ENCODE assay signal across 8 cellular contexts in the genomic region with DNA sequence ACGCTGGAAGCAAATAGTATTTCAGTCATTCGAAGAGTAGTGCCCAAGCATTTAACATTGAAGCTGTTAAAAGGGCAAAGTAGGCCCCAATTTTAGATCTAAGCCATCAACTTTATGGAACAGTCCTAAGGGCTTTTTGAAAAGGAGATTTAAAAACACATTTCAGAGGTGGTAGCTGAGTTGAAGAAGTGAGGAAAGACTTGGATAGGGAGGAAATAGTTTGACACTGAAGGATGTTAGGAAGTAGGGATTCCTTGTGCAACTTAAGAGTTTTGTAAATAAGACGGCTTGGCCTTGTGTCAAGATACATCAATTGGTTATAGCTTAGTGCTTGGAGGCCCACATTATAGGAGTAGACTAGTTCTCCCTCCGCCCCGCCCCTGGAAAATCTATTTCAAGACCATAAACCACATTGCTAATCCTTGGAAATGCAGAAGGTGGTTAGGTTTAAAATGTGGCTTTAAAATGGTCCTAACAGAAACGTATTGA. TPM values are rescaled to one million over a fixed set of nuclear protein-coding genes. Genes with fewer than 3 reads are reported as not detected.
DNase-seq lines count a peak whose midpoint lies in the region; ATAC-seq, FAIRE-seq and TF ChIP-seq lines count a peak whose summit lies in the region.

No MANE protein-coding gene starts in this region.

- peaks cover 41% of the 10 kb centered on the region for H3K4me1 Mint-ChIP-seq in activated naive CD4-positive, alpha-beta T cell treated with anti-CD3 and anti-CD28 coated beads for 36 hours (ENCODE audit: low read depth)

- no peaks in the 10 kb centered on the region for H3K27me3 Mint-ChIP-seq in activated naive CD4-positive, alpha-beta T cell treated with anti-CD3 and anti-CD28 coated beads for 36 hours (ENCODE audit: low read depth)

- H3K79me2 ChIP-seq in K562 (ENCODE audit: control insufficient read depth, insufficient read depth, low read length) = peaks cover 51% of the 10 kb centered on the region

- ATAC-seq in K562 (no peak), HG03469 (IDR thresholded peaks at IDR 0.05; ENCODE audit: unreplicated experiment) (no peak), esophagus mucosa (no peak)

- TSS peak; percentile 85 for BruUV-seq in K562 (replicated peaks; lab: Mats Ljungman, UMichigan)

- peak overlapping the region; percentile 77 for H3K4me2 ChIP-seq in K562 (ENCODE audit: insufficient read depth, low read length)

- TF ChIP-seq CTCF in K562 (IDR thresholded peaks at IDR 0.05 in 2 of 3, conservative IDR thresholded peaks at IDR 0.05 in 1 of 3; ENCODE audit: insufficient read depth in 2 of 3, low read depth in 1 of 3, low read length in 3 of 3) = no peak

- peaks cover 36% of the 10 kb centered on the region for H3K36me3 ChIP-seq in K562 (ENCODE audit: control insufficient read depth, insufficient read depth, low read length)

- no peak for TF ChIP-seq RAD21 in K562 (CRISPR knock-in tag; conservative IDR thresholded peaks at IDR 0.05 in 1 of 2, IDR thresholded peaks at IDR 0.05 in 1 of 2)

- peak overlapping the region; percentile 92 for H3K4me3 Mint-ChIP-seq in activated naive CD4-positive, alpha-beta T cell treated with anti-CD3 and anti-CD28 coated beads for 36 hours

- peaks cover 4% of the 10 kb centered on the region for H3K9me1 ChIP-seq in K562 (ENCODE audit: control insufficient read depth, insufficient read depth, low read length)

- intact Hi-C loops in activated naive CD4-positive, alpha-beta T cell treated with anti-CD3 and anti-CD28 coated beads for 36 hours (cut with micrococcal nuclease) = loop anchor here (1.0 to 10.0 kb wide), 4 partner anchors 57 to 1025 kb away; partner anchors contain the start of genes CCNT1, PRKAG1, SENP1 and TUBA1A
- intact Hi-C loops in K562 (cut with micrococcal nuclease) = loop anchor here (2.0 to 10.0 kb wide), 5 partner anchors 21 to 133 kb away; partner anchors contain the start of genes KMT2D, LMBR1L, TUBA1A and TUBA1C

- POLR2A ChIA-PET in K562 (lab: Yijun Ruan, JAX) = interaction anchor here (0.9 to 4.9 kb wide), 29 partner anchors 11 to 191 kb away, joined by 3 to 151 read pairs (median 16); partner anchors contain the start of genes DHH, KMT2D, LMBR1L and RHEBL1

- peaks cover 13% of the 10 kb centered on the region for H4K20me1 ChIP-seq in K562 (replicated peaks; ENCODE audit: control insufficient read depth, insufficient read depth, low read length)

- WGBS in K562 (ENCODE audit: insufficient coverage, low coverage, missing lambda C conversion rate) = 2% methylated on average over 6 of the region's 6 CpGs

- no peaks in the 10 kb centered on the region for H3K9me3 Mint-ChIP-seq in activated naive CD4-positive, alpha-beta T cell treated with anti-CD3 and anti-CD28 coated beads for 36 hours

- CTCF ChIA-PET in activated naive CD4-positive, alpha-beta T cell treated with anti-CD3 and anti-CD28 coated beads for 36 hours (lab: Charles Lee) = interaction anchor here (0.7 to 3.0 kb wide), 13 partner anchors 14 to 210 kb away, joined by 3 to 19 read pairs (median 3); partner anchors contain the start of genes DHH and TUBA1A
- CTCF ChIA-PET in K562 (lab: Yijun Ruan, JAX; ENCODE audit: low intra/inter-chr PET ratio) = interaction anchor here (0.6 kb wide), 1 partner anchor 16 kb away, joined by 3 read pairs; no protein-coding TSS in a partner anchor

- no peak for TF ChIP-seq POLR2A in K562 (conservative IDR thresholded peaks at IDR 0.05)

- in situ Hi-C loops in K562 (cut with MboI) = no loop called here

- peak overlapping the region; percentile 84 for H3K4me3 ChIP-seq in K562

- no peak for TF ChIP-seq EP300 in K562 (IDR thresholded peaks at IDR 0.05; ENCODE audit: low read length)

- H3K27ac Mint-ChIP-seq in activated naive CD4-positive, alpha-beta T cell treated with anti-CD3 and anti-CD28 coated beads for 36 hours = peak overlapping the region; percentile 89

- no peaks in the 10 kb centered on the region for H3K27me3 ChIP-seq in K562 (ENCODE audit: control insufficient read depth in 2 of 2, insufficient read depth in 2 of 2, low read length in 2 of 2)
- H3K27me3 ChIP-seq in layer of hippocampus (ENCODE audit: control insufficient read depth, insufficient read depth, low read length) = no peaks in the 10 kb centered on the region

- peak overlapping the region in 1 of 2 experiments; percentile 88; a peak in 3 of 4 replicates for H3K9ac ChIP-seq in K562 (ENCODE audit: insufficient read depth in 1 of 2, low read depth in 2 of 2, low read length in 2 of 2)

- DNase-seq in activated naive CD4-positive, alpha-beta T cell treated with anti-CD3 and anti-CD28 coated beads for 36 hours = no peak
- no peak for DNase-seq in activated naive CD4-positive, alpha-beta T cell (lab: John Stamatoyannopoulos, UW)
- DNase-seq in NCI-H460 (ENCODE audit: extremely low read depth, low read depth) = peak; percentile 32
- peak in 2 of 4 experiments; percentile 37 to 63 for DNase-seq in K562 (ENCODE audit: extremely low read depth in 1 of 4, low spot score in 3 of 4)

- peaks cover 17 to 27% of the 10 kb centered on the region in 2 experiments; a peak in 4 of 5 replicates for H3K4me1 ChIP-seq in K562 (replicated peaks in 1 of 2; ENCODE audit: control insufficient read depth in 2 of 2, insufficient read depth in 2 of 2, low read length in 2 of 2)

- peak overlapping the region; percentile 90 for H3K27ac ChIP-seq in K562 (ENCODE audit: extremely low read depth, low read depth, low read length)
- peak overlapping the region; percentile 81 for H3K27ac ChIP-seq in layer of hippocampus (ENCODE audit: low read depth, low read length)
- peak overlapping the region; percentile 91 for H3K27ac ChIP-seq in temporal lobe (ENCODE audit: low read depth, low read length)

- H2AFZ ChIP-seq in K562 (ENCODE audit: low read depth, low read length) = peak overlapping the region; percentile 85

- FAIRE-seq in K562 (lab: Jason Lieb, UNC) = no peak

- no peaks in the 10 kb centered on the region for H3K9me3 ChIP-seq in K562 (replicated peaks; ENCODE audit: control insufficient read depth, insufficient read depth, low read depth, low read length)

- peaks cover 42% of the 10 kb centered on the region for H3K36me3 Mint-ChIP-seq in activated naive CD4-positive, alpha-beta T cell treated with anti-CD3 and anti-CD28 coated beads for 36 hours (ENCODE audit: low read depth)

RNA-seq across cellular contexts. Expression of gene TUBA1B, which starts 0.8 kb away (rescaled TPM):
- total RNA-seq in activated naive CD4-positive, alpha-beta T cell treated with anti-CD3 and anti-CD28 coated beads for 36 hours = 1,000 to 10,000 TPM; 2,826 to 2,914 TPM
- total RNA-seq in NCI-H460 (2014; rRNA removed; shearing (Covaris generic)) = 1,553 and 1,790 TPM in 2 replicates
- 1,998 and 2,024 TPM in 2 replicates for polyA plus RNA-seq in NCI-H460 (2014; cell fraction: nucleus; rRNA removed)
- 273 and 624 TPM in 2 replicates for total RNA-seq in K562 (2011; cell fraction: chromatin; rRNA removed; ENCODE audit: low replicate concordance)
- total RNA-seq in K562 (2011; cell fraction: nucleolus; rRNA removed) = 655 and 684 TPM in 2 replicates
- total RNA-seq in K562 (2011; cell fraction: nucleoplasm; rRNA removed) = 570 and 687 TPM in 2 replicates
- total RNA-seq in K562 (2014; rRNA removed) (2,537 and 3,283 TPM in 2 replicates), K562 (2014; rRNA removed; fragmentation: Illumina TruSeq; extraction: Trizol) (1,855 and 2,189 TPM in 2 replicates), K562 (2015; rRNA removed; fragmentation: Illumina TruSeq; extraction: Trizol) (2,518 and 2,541 TPM in 2 replicates), K562 (2021) (2,355 and 2,486 TPM in 2 replicates), temporal lobe (782 TPM), esophagus mucosa (536 TPM)
- polyA plus RNA-seq in K562 (2011; rRNA removed) (4,368 and 5,240 TPM in 2 replicates), K562 (2014; fragmentation: Illumina TruSeq; extraction: Trizol) (4,050 and 4,598 TPM in 2 replicates), K562 (2014; fragmentation: Nextera tagmentation; extraction: Ambion mirVana) (1,000 to 10,000 TPM; 2,987 to 4,624 TPM), K562 (2014; rRNA removed) (2,628 and 3,157 TPM in 2 replicates)
- polyA plus RNA-seq in K562 (2011; cell fraction: cytosol; rRNA removed) = 7,988 and 8,273 TPM in 2 replicates
- polyA plus RNA-seq in K562 (2011; cell fraction: nucleus; rRNA removed) = 1,151 and 1,577 TPM in 2 replicates
- polyA plus RNA-seq in K562 (2012) = 2,363 and 2,763 TPM in 2 replicates
- polyA minus RNA-seq in K562 (2011; rRNA and poly(A)+ RNA removed) = 3,490 and 4,253 TPM in 2 replicates
- 1,607 and 1,713 TPM in 2 replicates for polyA minus RNA-seq in K562 (2011; cell fraction: cytosol; rRNA and poly(A)+ RNA removed)
- polyA minus RNA-seq in K562 (2011; cell fraction: nucleus; rRNA and poly(A)+ RNA removed) = 401 and 714 TPM in 2 replicates

RNA-seq across cellular contexts. Expression of gene LMBR1L, which starts 21.4 kb away (rescaled TPM):
- 10 to 100 TPM; 60.1 to 66.8 TPM for total RNA-seq in activated naive CD4-positive, alpha-beta T cell treated with anti-CD3 and anti-CD28 coated beads for 36 hours
- 34.0 and 35.6 TPM in 2 replicates for total RNA-seq in NCI-H460 (2014; rRNA removed; shearing (Covaris generic))
- polyA plus RNA-seq in NCI-H460 (2014; cell fraction: nucleus; rRNA removed) = 62.7 and 83.6 TPM in 2 replicates
- 216 and 486 TPM in 2 replicates for total RNA-seq in K562 (2011; cell fraction: chromatin; rRNA removed; ENCODE audit: low replicate concordance)
- total RNA-seq in K562 (2011; cell fraction: nucleolus; rRNA removed) = 269 and 303 TPM in 2 replicates
- total RNA-seq in K562 (2011; cell fraction: nucleoplasm; rRNA removed) = 288 and 295 TPM in 2 replicates
- total RNA-seq in K562 (2014; rRNA removed) (31.6 and 32.1 TPM in 2 replicates), K562 (2014; rRNA removed; fragmentation: Illumina TruSeq; extraction: Trizol) (25.7 and 26.3 TPM in 2 replicates), K562 (2015; rRNA removed; fragmentation: Illumina TruSeq; extraction: Trizol) (26.9 and 27.8 TPM in 2 replicates), K562 (2021) (49.5 and 52.8 TPM in 2 replicates), temporal lobe (59.5 TPM), esophagus mucosa (24.4 TPM)
- polyA plus RNA-seq in K562 (2011; rRNA removed) (57.0 and 99.6 TPM in 2 replicates), K562 (2014; fragmentation: Illumina TruSeq; extraction: Trizol) (45.4 and 54.3 TPM in 2 replicates), K562 (2014; fragmentation: Nextera tagmentation; extraction: Ambion mirVana) (1 to 10 TPM; 2.5 to 5.3 TPM), K562 (2014; rRNA removed) (31.1 and 40.4 TPM in 2 replicates)
- 46.3 and 55.0 TPM in 2 replicates for polyA plus RNA-seq in K562 (2011; cell fraction: cytosol; rRNA removed)
- polyA plus RNA-seq in K562 (2011; cell fraction: nucleus; rRNA removed) = 401 and 500 TPM in 2 replicates
- polyA plus RNA-seq in K562 (2012) = 40.7 and 72.9 TPM in 2 replicates
- 53.8 and 60.1 TPM in 2 replicates for polyA minus RNA-seq in K562 (2011; rRNA and poly(A)+ RNA removed)
- 26.1 and 27.5 TPM in 2 replicates for polyA minus RNA-seq in K562 (2011; cell fraction: cytosol; rRNA and poly(A)+ RNA removed)
- polyA minus RNA-seq in K562 (2011; cell fraction: nucleus; rRNA and poly(A)+ RNA removed) = 89.8 and 168 TPM in 2 replicates

RNA-seq across cellular contexts. Expression of gene DHH, which starts 37.4 kb away (rescaled TPM):
- total RNA-seq in activated naive CD4-positive, alpha-beta T cell treated with anti-CD3 and anti-CD28 coated beads for 36 hours = under 1 TPM in 1 of 2 experiments, not detected in 1; 0.07 TPM
- total RNA-seq in NCI-H460 (2014; rRNA removed; shearing (Covaris generic)) = 0.07 TPM in 1 of 2 replicates, not detected in the other
- polyA plus RNA-seq in NCI-H460 (2014; cell fraction: nucleus; rRNA removed) = not detected in 2 replicates
- total RNA-seq in K562 (2011; cell fraction: chromatin; rRNA removed; ENCODE audit: low replicate concordance) = 2.7 and 5.1 TPM in 2 replicates
- total RNA-seq in K562 (2011; cell fraction: nucleolus; rRNA removed) = 2.7 and 3.2 TPM in 2 replicates
- total RNA-seq in K562 (2011; cell fraction: nucleoplasm; rRNA removed) = 2.7 and 3.6 TPM in 2 replicates
- total RNA-seq in K562 (2014; rRNA removed) (1.7 and 2.6 TPM in 2 replicates), K562 (2014; rRNA removed; fragmentation: Illumina TruSeq; extraction: Trizol) (0.40 and 0.45 TPM in 2 replicates), K562 (2015; rRNA removed; fragmentation: Illumina TruSeq; extraction: Trizol) (1.1 and 1.2 TPM in 2 replicates), K562 (2021) (2.2 and 2.3 TPM in 2 replicates), temporal lobe (under 0.01 TPM), esophagus mucosa (0.12 TPM)
- polyA plus RNA-seq in K562 (2011; rRNA removed) (0.29 and 2.4 TPM in 2 replicates), K562 (2014; fragmentation: Illumina TruSeq; extraction: Trizol) (0.54 and 0.60 TPM in 2 replicates), K562 (2014; fragmentation: Nextera tagmentation; extraction: Ambion mirVana) (under 1 TPM; 0.07 to 0.11 TPM), K562 (2014; rRNA removed) (1.8 and 2.4 TPM in 2 replicates)
- polyA plus RNA-seq in K562 (2011; cell fraction: cytosol; rRNA removed) = 1.1 and 2.6 TPM in 2 replicates
- polyA plus RNA-seq in K562 (2011; cell fraction: nucleus; rRNA removed) = 1.0 and 4.5 TPM in 2 replicates
- 1.8 and 1.9 TPM in 2 replicates for polyA plus RNA-seq in K562 (2012)
- 0.53 and 1.9 TPM in 2 replicates for polyA minus RNA-seq in K562 (2011; rRNA and poly(A)+ RNA removed)
- polyA minus RNA-seq in K562 (2011; cell fraction: cytosol; rRNA and poly(A)+ RNA removed) = 0.86 and 4.6 TPM in 2 replicates
- polyA minus RNA-seq in K562 (2011; cell fraction: nucleus; rRNA and poly(A)+ RNA removed) = 1.1 and 6.0 TPM in 2 replicates

RNA-seq across cellular contexts. Expression of gene TUBA1A, which starts 56.9 kb away (rescaled TPM):
- 10 to 100 TPM; 47.4 to 49.1 TPM for total RNA-seq in activated naive CD4-positive, alpha-beta T cell treated with anti-CD3 and anti-CD28 coated beads for 36 hours
- total RNA-seq in NCI-H460 (2014; rRNA removed; shearing (Covaris generic)) = 216 and 232 TPM in 2 replicates
- 439 and 468 TPM in 2 replicates for polyA plus RNA-seq in NCI-H460 (2014; cell fraction: nucleus; rRNA removed)
- total RNA-seq in K562 (2011; cell fraction: chromatin; rRNA removed; ENCODE audit: low replicate concordance) = 9.3 and 22.8 TPM in 2 replicates
- 15.7 and 17.7 TPM in 2 replicates for total RNA-seq in K562 (2011; cell fraction: nucleolus; rRNA removed)
- total RNA-seq in K562 (2011; cell fraction: nucleoplasm; rRNA removed) = 10.5 and 14.7 TPM in 2 replicates
- 9.6 and 10.2 TPM in 2 replicates for total RNA-seq in K562 (2014; rRNA removed)
- total RNA-seq in K562 (2014; rRNA removed; fragmentation: Illumina TruSeq; extraction: Trizol) = 7.1 and 7.4 TPM in 2 replicates
- 11.5 and 11.9 TPM in 2 replicates for total RNA-seq in K562 (2015; rRNA removed; fragmentation: Illumina TruSeq; extraction: Trizol)
- 7.7 and 8.6 TPM in 2 replicates for total RNA-seq in K562 (2021)
- polyA plus RNA-seq in K562 (2011; rRNA removed) = 45.1 and 161 TPM in 2 replicates
- polyA plus RNA-seq in K562 (2011; cell fraction: cytosol; rRNA removed) = 70.9 and 239 TPM in 2 replicates
- polyA plus RNA-seq in K562 (2011; cell fraction: nucleus; rRNA removed) = 21.0 and 76.7 TPM in 2 replicates
- 27.7 and 59.0 TPM in 2 replicates for polyA plus RNA-seq in K562 (2012)
- polyA plus RNA-seq in K562 (2014; fragmentation: Illumina TruSeq; extraction: Trizol) = 16.3 and 18.8 TPM in 2 replicates
- 10 to 100 TPM; 23.7 to 24.2 TPM for polyA plus RNA-seq in K562 (2014; fragmentation: Nextera tagmentation; extraction: Ambion mirVana)
- 11.7 and 13.9 TPM in 2 replicates for polyA plus RNA-seq in K562 (2014; rRNA removed)
- polyA minus RNA-seq in K562 (2011; rRNA and poly(A)+ RNA removed) = 35.5 and 78.6 TPM in 2 replicates
- polyA minus RNA-seq in K562 (2011; cell fraction: cytosol; rRNA and poly(A)+ RNA removed) = 12.4 and 33.4 TPM in 2 replicates
- polyA minus RNA-seq in K562 (2011; cell fraction: nucleus; rRNA and poly(A)+ RNA removed) = 6.2 and 22.2 TPM in 2 replicates
- total RNA-seq in temporal lobe = 6,946 TPM
- total RNA-seq in esophagus mucosa = 14.0 TPM
